In the genomic region with DNA sequence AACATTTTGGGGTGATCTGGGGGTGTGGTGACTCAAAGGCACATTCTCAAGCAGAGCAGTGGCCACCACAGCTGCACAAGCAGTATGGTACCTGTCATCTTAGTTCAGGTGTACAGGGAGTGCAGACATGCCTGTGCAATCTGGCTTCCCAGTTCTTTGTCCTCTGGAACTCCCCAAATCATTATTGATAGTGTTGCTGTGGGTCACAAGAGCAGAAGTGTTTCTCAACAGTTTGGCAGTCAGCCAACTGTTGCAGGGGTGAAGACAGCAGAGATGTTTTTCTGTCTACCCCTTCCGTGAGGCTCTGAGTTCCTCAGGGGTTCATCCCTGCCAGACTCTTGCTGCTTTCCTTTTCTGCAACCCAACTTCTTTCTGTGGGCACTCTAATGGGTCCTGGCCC, we compare ENCODE assay signal across 15 cellular contexts.
DNase-seq lines count a peak whose midpoint lies in the region; ATAC-seq and TF ChIP-seq lines count a peak whose summit lies in the region.
"Had no signal": no experiment of that assay in that cellular context is flagged by ENCODE, and none has a peak within 500 bp of the region (broad histone marks: within the 10 kb centered on the region; RNA-seq: fewer than 3 reads in every experiment).

No MANE protein-coding gene starts in this region.

- no peaks in the 10 kb centered on the region for H3K36me3 ChIP-seq in SK-N-SH (replicated peaks in 1 of 2; ENCODE audit: control insufficient read depth in 1 of 2, insufficient read depth in 2 of 2, low read length in 1 of 2)
- no peaks in the 10 kb centered on the region for H3K36me3 ChIP-seq in CD8-positive, alpha-beta T cell (ENCODE audit: insufficient read depth, low read length)
- H3K36me3 ChIP-seq: gastroesophageal sphincter, upper lobe of left lung had no signal

- H3K4me2 ChIP-seq in SK-N-SH: no peak overlapping the region

- H3K79me2 ChIP-seq in SK-N-SH (ENCODE audit: insufficient read depth): no peaks in the 10 kb centered on the region

- TF ChIP-seq EP300 in SK-N-SH (IDR thresholded peaks at IDR 0.05; ENCODE audit: borderline replicate concordance in 1 of 2, low read depth in 1 of 2, low read length in 1 of 2): no peak

- H3F3A ChIP-seq in SK-N-SH (replicated peaks; ENCODE audit: insufficient read depth): no peaks in the 10 kb centered on the region

- 45% methylated on average over 1 of the region's 1 CpG for WGBS in SK-N-SH (ENCODE audit: low lambda C conversion rate)

- no peaks in the 10 kb centered on the region for H3K27me3 ChIP-seq in SK-N-SH (ENCODE audit: insufficient read depth)
- no peaks in the 10 kb centered on the region for H3K27me3 ChIP-seq in CD8-positive, alpha-beta T cell (ENCODE audit: insufficient read depth, low read length)
- H3K27me3 ChIP-seq: gastroesophageal sphincter, upper lobe of left lung had no signal

- no peak overlapping the region for H3K27ac ChIP-seq in SK-N-SH (ENCODE audit: low read depth in 2 of 2, low read length in 1 of 2)
- no peak overlapping the region for H3K27ac ChIP-seq in CD8-positive, alpha-beta T cell (ENCODE audit: low read depth, low read length)
- H3K27ac ChIP-seq: gastroesophageal sphincter, upper lobe of left lung had no signal

- TF ChIP-seq CTCF in epithelial cell of proximal tubule (conservative IDR thresholded peaks at IDR 0.05; ENCODE audit: low read depth, low read length) (no peak), SK-N-SH (IDR thresholded peaks at IDR 0.05) (no peak)
- no peak for TF ChIP-seq CTCF in CD8-positive, alpha-beta T cell (IDR thresholded peaks at IDR 0.05)

- H3K9me2 ChIP-seq in SK-N-SH: no peaks in the 10 kb centered on the region

- no peaks in the 10 kb centered on the region for H4K20me1 ChIP-seq in SK-N-SH (ENCODE audit: insufficient read depth)

- no peaks in the 10 kb centered on the region for H3K4me1 Mint-ChIP-seq in CD8-positive, alpha-beta T cell (ENCODE audit: low read depth)
- H3K4me1 Mint-ChIP-seq: naive B cell had no signal

- H3K4me3 Mint-ChIP-seq in CD8-positive, alpha-beta T cell: no peak overlapping the region
- H3K4me3 Mint-ChIP-seq: activated naive CD8-positive, alpha-beta T cell treated with anti-CD3 and anti-CD28 coated beads for 36 hours; naive B cell had no signal

- H3K4me3 ChIP-seq in epithelial cell of proximal tubule (ENCODE audit: low read depth, low read length): no peak overlapping the region
- no peak overlapping the region for H3K4me3 ChIP-seq in SK-N-SH (ENCODE audit: low read depth in 2 of 2, low read length in 1 of 2)
- H3K4me3 ChIP-seq in CD8-positive, alpha-beta T cell (ENCODE audit: low read depth, low read length): no peak overlapping the region
- H3K4me3 ChIP-seq: gastroesophageal sphincter, upper lobe of left lung had no signal

- H3K9ac ChIP-seq in SK-N-SH: no peak overlapping the region

- no peaks in the 10 kb centered on the region for H3K4me1 ChIP-seq in SK-N-SH (ENCODE audit: control insufficient read depth in 1 of 2, insufficient read depth in 2 of 2, low read depth in 1 of 2, low read length in 1 of 2)
- no peaks in the 10 kb centered on the region for H3K4me1 ChIP-seq in CD8-positive, alpha-beta T cell (ENCODE audit: insufficient read depth, low read length)
- H3K4me1 ChIP-seq: gastroesophageal sphincter, upper lobe of left lung had no signal

- no peaks in the 10 kb centered on the region for H3K36me3 Mint-ChIP-seq in CD8-positive, alpha-beta T cell
- H3K36me3 Mint-ChIP-seq: activated naive CD8-positive, alpha-beta T cell treated with anti-CD3 and anti-CD28 coated beads for 36 hours; naive B cell had no signal

- CTCF ChIA-PET in SK-N-SH (lab: Yijun Ruan, JAX): no interaction called here
- CTCF ChIA-PET in CD8-positive, alpha-beta T cell (lab: Charles Lee): no interaction called here

- POLR2A ChIA-PET in SK-N-SH (lab: Yijun Ruan, JAX): no interaction called here
- POLR2A ChIA-PET in CD8-positive, alpha-beta T cell (lab: Charles Lee): no interaction called here

- no peak for ATAC-seq in CD8-positive, alpha-beta T cell
- ATAC-seq: gastroesophageal sphincter had no signal

- TF ChIP-seq RAD21 in SK-N-SH (IDR thresholded peaks at IDR 0.05; ENCODE audit: low read length): no peak

- H3K27me3 Mint-ChIP-seq in CD8-positive, alpha-beta T cell (ENCODE audit: low read depth): no peaks in the 10 kb centered on the region
- H3K27me3 Mint-ChIP-seq: activated naive CD8-positive, alpha-beta T cell treated with anti-CD3 and anti-CD28 coated beads for 36 hours; naive B cell had no signal

- intact Hi-C loops in CD8-positive, alpha-beta T cell (cut with DNase I, micrococcal nuclease): no loop called here

- no peak overlapping the region for H3K27ac Mint-ChIP-seq in CD8-positive, alpha-beta T cell
- H3K27ac Mint-ChIP-seq: activated naive CD8-positive, alpha-beta T cell treated with anti-CD3 and anti-CD28 coated beads for 36 hours; naive B cell had no signal

- DNase-seq in NCI-H345 (lab: John Stamatoyannopoulos, UW) (peak; percentile 23), NCI-H345 treated with DMSO at 0.1 percent for 48 hours (lab: John Stamatoyannopoulos, UW; ENCODE audit: unreplicated experiment) (no peak), NCI-H69 (lab: John Stamatoyannopoulos, UW) (peak; percentile 50), epithelial cell of proximal tubule (ENCODE audit: low read depth) (peak; percentile 26), mucosa of gallbladder (ENCODE audit: low spot score) (peak; percentile 35), NCI-H82 treated with DMSO at 0.1 percent for 48 hours (lab: John Stamatoyannopoulos, UW; ENCODE audit: unreplicated experiment) (no peak), SK-N-SH (no peak)
- no peak for DNase-seq in CD8-positive, alpha-beta T cell
- DNase-seq: activated CD4-positive, CD25-positive, alpha-beta regulatory T cell; activated CD8-positive, alpha-beta memory T cell treated with anti-CD3 and anti-CD28 coated beads, Interleukin-2, amount 50 U/mL, for 48 hours; activated naive CD8-positive, alpha-beta T cell treated with anti-CD3 and anti-CD28 coated beads for 36 hours; naive B cell; stimulated activated CD4-positive, alpha-beta T cell treated with anti-CD3 and anti-CD28 coated beads, Interleukin-4, amount 100 ng/mL, for 1 hour; upper lobe of left lung had no signal

- peaks cover 7% of the 10 kb centered on the region for H3K9me3 Mint-ChIP-seq in CD8-positive, alpha-beta T cell

- no peak overlapping the region for H2AFZ ChIP-seq in SK-N-SH (ENCODE audit: low read depth)

- H3K9me3 ChIP-seq in SK-N-SH: no peaks in the 10 kb centered on the region
- H3K9me3 ChIP-seq in CD8-positive, alpha-beta T cell (ENCODE audit: low read length): no peaks in the 10 kb centered on the region
- H3K9me3 ChIP-seq: gastroesophageal sphincter, upper lobe of left lung had no signal

TF ChIP-seq in SK-N-SH, 30 proteins besides CTCF, POLR2A, EP300 and RAD21:
- TF ChIP-seq FOSL2 (IDR thresholded peaks at IDR 0.05; ENCODE audit: borderline replicate concordance, low read depth) (no peak), YY1 (IDR thresholded peaks at IDR 0.05; ENCODE audit: low read depth) (no peak), RXRA (IDR thresholded peaks at IDR 0.05; ENCODE audit: borderline replicate concordance, low read depth) (no peak), NRF1 (IDR thresholded peaks at IDR 0.05; ENCODE audit: low read depth, low read length) (no peak), RFX5 (IDR thresholded peaks at IDR 0.05; ENCODE audit: low read length) (no peak)
- TF ChIP-seq, protein P1, sequence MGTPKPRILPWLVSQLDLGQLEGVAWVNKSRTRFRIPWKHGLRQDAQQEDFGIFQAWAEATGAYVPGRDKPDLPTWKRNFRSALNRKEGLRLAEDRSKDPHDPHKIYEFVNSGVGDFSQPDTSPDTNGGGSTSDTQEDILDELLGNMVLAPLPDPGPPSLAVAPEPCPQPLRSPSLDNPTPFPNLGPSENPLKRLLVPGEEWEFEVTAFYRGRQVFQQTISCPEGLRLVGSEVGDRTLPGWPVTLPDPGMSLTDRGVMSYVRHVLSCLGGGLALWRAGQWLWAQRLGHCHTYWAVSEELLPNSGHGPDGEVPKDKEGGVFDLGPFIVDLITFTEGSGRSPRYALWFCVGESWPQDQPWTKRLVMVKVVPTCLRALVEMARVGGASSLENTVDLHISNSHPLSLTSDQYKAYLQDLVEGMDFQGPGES (IDR thresholded peaks at IDR 0.05; ENCODE audit: low read depth, low read length): no peak

Comparison
In these comparisons a context has a peak if more than half of its experiments do, and no peak if none do; other contexts are left out.
1. DNase-seq: peak in NCI-H345 (single experiment), NCI-H69 (single experiment), epithelial cell of proximal tubule (single experiment) and mucosa of gallbladder (single experiment); none in NCI-H345 treated with DMSO at 0.1 percent for 48 hours (single experiment), NCI-H82 treated with DMSO at 0.1 percent for 48 hours (single experiment), SK-N-SH (single experiment) and CD8-positive, alpha-beta T cell (0 of 7).